ENCODE assay signal across 27 cellular contexts in genomic region chr13:33452873-33453558, GRCh38.
DNase-seq lines count a peak whose midpoint lies in the region; ATAC-seq and TF ChIP-seq lines count a peak whose summit lies in the region.
"Had no signal": no experiment of that assay in that cellular context is flagged by ENCODE, and none has a peak within 500 bp of the region (broad histone marks: within the 10 kb centered on the region; RNA-seq: fewer than 3 reads in every experiment).

No MANE protein-coding gene starts in this region.

- H3K9me2 ChIP-seq in GM23248 (ENCODE audit: insufficient read depth): no peaks in the 10 kb centered on the region

- 68 to 77% methylated on average over 2 of the region's 2 CpGs for WGBS in GM23248 (ENCODE audit: low coverage in 1 of 2, low lambda C conversion rate in 2 of 2, missing lambda C conversion rate in 2 of 2), 2 experiments

- H3K27me3 Mint-ChIP-seq in CD8-positive, alpha-beta T cell (ENCODE audit: low read depth): peaks cover 2% of the 10 kb centered on the region
- H3K27me3 Mint-ChIP-seq: activated CD4-positive, alpha-beta memory T cell treated with anti-CD3 and anti-CD28 coated beads, Interleukin-2, amount 10 ng/mL, durations not matched to agents 7 days and 5 days; activated naive CD8-positive, alpha-beta T cell had no signal

- no peak overlapping the region for H3K27ac Mint-ChIP-seq in CD8-positive, alpha-beta T cell
- H3K27ac Mint-ChIP-seq: activated CD4-positive, alpha-beta memory T cell treated with anti-CD3 and anti-CD28 coated beads, Interleukin-2, amount 10 ng/mL, durations not matched to agents 7 days and 5 days; activated naive CD8-positive, alpha-beta T cell; B cell; memory B cell; stimulated activated memory B cell treated with anti-CD40 and anti-IgM and Interleukin-4, amounts not matched to agents 10 μg/mL and 1 μg/mL and 100 μg/mL, for 72 hours had no signal

- DNase-seq in DMS79 treated with DMSO at 0.1 percent for 48 hours (lab: John Stamatoyannopoulos, UW): peak; percentile 16
- DNase-seq in fibroblast of villous mesenchyme (ENCODE audit: low read depth): peak; percentile 45
- peak; percentile 76 for DNase-seq in medulla oblongata (ENCODE audit: extremely low spot score)
- no peak for DNase-seq in CD8-positive, alpha-beta T cell
- no peak for DNase-seq in GM23248
- DNase-seq in NCI-H510A (lab: John Stamatoyannopoulos, UW): no peak
- no peak for DNase-seq in HPDE6-E6E7 (ENCODE audit: extremely low spot score)
- DNase-seq: activated CD4-positive, alpha-beta memory T cell treated with anti-CD3 and anti-CD28 coated beads, Interleukin-2, amount 10 ng/mL, durations not matched to agents 7 days and 5 days; cerebellar nuclear complex; effector CD8-positive, alpha-beta T cell; foreskin melanocyte; HCEC 1CT; Kasumi-1; naive B cell; NCI-H187; NCI-H69; spleen; stimulated activated CD4-positive, alpha-beta T cell treated with anti-CD3 and anti-CD28 coated beads, Interleukin-2, amount 100 ng/mL, for 48 hours; T-helper 1 cell; trophoblast cell had no signal

- H3K4me3 ChIP-seq in fibroblast of villous mesenchyme (ENCODE audit: low read depth, low read length) (no peak overlapping the region), GM23248 (no peak overlapping the region)
- H3K4me3 ChIP-seq in CD8-positive, alpha-beta T cell (ENCODE audit: low read depth, low read length): no peak overlapping the region
- H3K4me3 ChIP-seq: A549, spleen had no signal

- H3K27ac ChIP-seq in temporal lobe (ENCODE audit: low read depth, low read length) (peak overlapping the region; percentile 47), GM23248 (no peak overlapping the region)
- H3K27ac ChIP-seq in CD8-positive, alpha-beta T cell (ENCODE audit: low read depth, low read length): no peak overlapping the region
- H3K27ac ChIP-seq: A549 had no signal

- H3K79me2 ChIP-seq in GM23248 (ENCODE audit: insufficient read depth): no peaks in the 10 kb centered on the region

- H3K9me3 ChIP-seq in CD8-positive, alpha-beta T cell (ENCODE audit: low read length): no peaks in the 10 kb centered on the region
- H3K9me3 ChIP-seq in GM23248 (ENCODE audit: low read depth): no peaks in the 10 kb centered on the region
- H3K9me3 ChIP-seq: A549, spleen had no signal

- no peaks in the 10 kb centered on the region for H3K36me3 ChIP-seq in CD8-positive, alpha-beta T cell (ENCODE audit: insufficient read depth, low read length)
- H3K36me3 ChIP-seq in GM23248 (ENCODE audit: low read depth): no peaks in the 10 kb centered on the region
- H3K36me3 ChIP-seq: spleen had no signal

- no peaks in the 10 kb centered on the region for H3K27me3 ChIP-seq in CD8-positive, alpha-beta T cell (ENCODE audit: insufficient read depth, low read length)
- no peaks in the 10 kb centered on the region for H3K27me3 ChIP-seq in GM23248 (replicated peaks; ENCODE audit: insufficient read depth)
- H3K27me3 ChIP-seq: spleen had no signal

- no peak for ATAC-seq in CD8-positive, alpha-beta T cell
- ATAC-seq: A549; activated CD4-positive, CD25-positive, alpha-beta regulatory T cell treated with anti-CD3 and anti-CD28 coated beads, Interleukin-2, amount 50 U/mL, for 24 hours; stimulated activated memory B cell treated with anti-CD40 and anti-IgM and Interleukin-4, amounts not matched to agents 10 μg/mL and 1 μg/mL and 100 μg/mL, for 72 hours had no signal

- no peak overlapping the region for H3K9ac ChIP-seq in GM23248

- H3K4me1 ChIP-seq in CD8-positive, alpha-beta T cell (ENCODE audit: insufficient read depth, low read length): no peaks in the 10 kb centered on the region
- peaks cover 13% of the 10 kb centered on the region for H3K4me1 ChIP-seq in GM23248 (ENCODE audit: insufficient read depth)
- H3K4me1 ChIP-seq: A549 had no signal

- in situ Hi-C loops in GM23248 (cut with MboI): no loop called here

- H3K4me1 Mint-ChIP-seq in CD8-positive, alpha-beta T cell (ENCODE audit: low read depth): no peaks in the 10 kb centered on the region
- H3K4me1 Mint-ChIP-seq: activated CD4-positive, alpha-beta memory T cell treated with anti-CD3 and anti-CD28 coated beads, Interleukin-2, amount 10 ng/mL, durations not matched to agents 7 days and 5 days; B cell; memory B cell; naive B cell; stimulated activated memory B cell treated with anti-CD40 and anti-IgM and Interleukin-4, amounts not matched to agents 10 μg/mL and 1 μg/mL and 100 μg/mL, for 72 hours had no signal

- H3F3A ChIP-seq in GM23248 (ENCODE audit: insufficient read depth): peaks cover 14% of the 10 kb centered on the region

- CTCF ChIA-PET in CD8-positive, alpha-beta T cell (lab: Charles Lee): no interaction called here

- POLR2A ChIA-PET in CD8-positive, alpha-beta T cell (lab: Charles Lee): no interaction called here

- TF ChIP-seq CTCF in fibroblast of villous mesenchyme (IDR thresholded peaks at IDR 0.05; ENCODE audit: insufficient read depth, low read depth, low read length): no peak
- TF ChIP-seq CTCF in CD8-positive, alpha-beta T cell (IDR thresholded peaks at IDR 0.05): no peak

- no peaks in the 10 kb centered on the region for H4K20me1 ChIP-seq in GM23248 (ENCODE audit: insufficient read depth)

- no peaks in the 10 kb centered on the region for H3K9me3 Mint-ChIP-seq in CD8-positive, alpha-beta T cell
- H3K9me3 Mint-ChIP-seq: activated CD4-positive, alpha-beta memory T cell treated with anti-CD3 and anti-CD28 coated beads, Interleukin-2, amount 10 ng/mL, durations not matched to agents 7 days and 5 days had no signal

- H3K4me3 Mint-ChIP-seq in CD8-positive, alpha-beta T cell: no peak overlapping the region
- H3K4me3 Mint-ChIP-seq: activated CD4-positive, alpha-beta memory T cell treated with anti-CD3 and anti-CD28 coated beads, Interleukin-2, amount 10 ng/mL, durations not matched to agents 7 days and 5 days; activated naive CD8-positive, alpha-beta T cell; B cell; memory B cell; naive B cell; stimulated activated memory B cell treated with anti-CD40 and anti-IgM and Interleukin-4, amounts not matched to agents 10 μg/mL and 1 μg/mL and 100 μg/mL, for 72 hours had no signal

- H3K36me3 Mint-ChIP-seq in CD8-positive, alpha-beta T cell: no peaks in the 10 kb centered on the region
- H3K36me3 Mint-ChIP-seq: activated naive CD8-positive, alpha-beta T cell; memory B cell; naive B cell; stimulated activated memory B cell treated with anti-CD40 and anti-IgM and Interleukin-4, amounts not matched to agents 10 μg/mL and 1 μg/mL and 100 μg/mL, for 72 hours had no signal

- intact Hi-C loops in CD8-positive, alpha-beta T cell (cut with DNase I, micrococcal nuclease): no loop called here

- no peak overlapping the region for H2AFZ ChIP-seq in GM23248

- no peak overlapping the region for H3K4me2 ChIP-seq in GM23248 (ENCODE audit: unreplicated experiment)
- H3K4me2 ChIP-seq: A549 had no signal

Comparison
In these comparisons a context has a peak if more than half of its experiments do, and no peak if none do; other contexts are left out.
1. DNase-seq: peak in DMS79 treated with DMSO at 0.1 percent for 48 hours (single experiment), fibroblast of villous mesenchyme (single experiment) and medulla oblongata (single experiment); none in CD8-positive, alpha-beta T cell (0 of 7), GM23248 (single experiment), NCI-H510A (single experiment) and HPDE6-E6E7 (single experiment).